ENCODE assay signal across 19 cellular contexts in genomic region chr21:40990366-40990765, GRCh38.
A peak's percentile ranks its signal among the peaks of the same experiment; 100 is the strongest.
DNase-seq lines count a peak whose midpoint lies in the region; ATAC-seq and TF ChIP-seq lines count a peak whose summit lies in the region.
"Had no signal": no experiment of that assay in that cellular context is flagged by ENCODE, and none has a peak within 500 bp of the region (broad histone marks: within the 10 kb centered on the region; RNA-seq: fewer than 3 reads in every experiment).

No MANE protein-coding gene starts in this region.

- H3K27me3 Mint-ChIP-seq in naive thymus-derived CD4-positive, alpha-beta T cell, result peaks cover 0 to 10% (median 2%) of the 10 kb centered on the region in 5 donors

- no peak for DNase-seq in RWPE2 (ENCODE audit: low spot score)
- no peak for DNase-seq in naive thymus-derived CD4-positive, alpha-beta T cell
- no peak for DNase-seq in stimulated activated effector memory CD8-positive, alpha-beta T cell treated with anti-CD3 and anti-CD28 coated beads, Interleukin-12 subunit alpha, Interleukin-12 subunit beta, amount 100 ng/mL, for 72 hours (ENCODE audit: low spot score in 2 of 2)
- no peak for DNase-seq in aorta
- DNase-seq in stimulated activated naive CD4-positive, alpha-beta T cell (lab: John Stamatoyannopoulos, UW), result no peak
- no peak for DNase-seq in NCI-H2107 treated with DMSO at 0.1 percent for 48 hours (lab: John Stamatoyannopoulos, UW; ENCODE audit: unreplicated experiment)
- no peak for DNase-seq in LoVo (ENCODE audit: low spot score)
- DNase-seq: 8988T; Calu3; CD8-positive, alpha-beta T cell; DMS 273 treated with DMSO at 0.1 percent for 48 hours; DMS53; DND-41; EL; GOT3; H9 had no signal

- H3K27ac ChIP-seq in RWPE2 (ENCODE audit: poor library complexity, severe bottlenecking) (no peak overlapping the region), aorta (ENCODE audit: low read depth in 1 of 2, low read length in 2 of 2) (no peak overlapping the region)
- H3K27ac ChIP-seq in naive thymus-derived CD4-positive, alpha-beta T cell (ENCODE audit: low read depth, low read length), result no peak overlapping the region
- H3K27ac ChIP-seq: BLaER1 treated with 17β-estradiol and CSF1 and Interleukin-3, amounts not matched to agents 10 nM and 100 nM had no signal

- no peak for TF ChIP-seq CTCF in RWPE2 (IDR thresholded peaks at IDR 0.05; ENCODE audit: poor library complexity, severe bottlenecking)

- intact Hi-C loops in naive thymus-derived CD4-positive, alpha-beta T cell (cut with micrococcal nuclease), result no loop called here
- intact Hi-C loops in aorta (cut with DNase I), result no loop called here

- H3K4me1 ChIP-seq in RWPE2 (ENCODE audit: insufficient read depth, poor library complexity, severe bottlenecking) (no peaks in the 10 kb centered on the region), aorta (ENCODE audit: control insufficient read depth in 1 of 2, insufficient read depth in 2 of 2, low read length in 2 of 2) (no peaks in the 10 kb centered on the region)
- no peaks in the 10 kb centered on the region for H3K4me1 ChIP-seq in naive thymus-derived CD4-positive, alpha-beta T cell (ENCODE audit: control insufficient read depth in 2 of 2, insufficient read depth in 2 of 2, low read length in 2 of 2)
- H3K4me1 ChIP-seq: BLaER1 treated with 17β-estradiol and CSF1 and Interleukin-3, amounts not matched to agents 10 nM and 100 nM had no signal

- CTCF ChIA-PET in naive thymus-derived CD4-positive, alpha-beta T cell (lab: Charles Lee), result no interaction called here

- POLR2A ChIA-PET in naive thymus-derived CD4-positive, alpha-beta T cell (lab: Charles Lee), result no interaction called here

- WGBS in aorta, 2 donors, result 92 to 96% methylated on average over 2 of the region's 2 CpGs

- ATAC-seq in RWPE2 (ENCODE audit: low read depth) (peak; percentile 17; the same call in 1 of the 3 replicates), aorta (ENCODE audit: low FRiP score) (peak; percentile 19)
- ATAC-seq in naive thymus-derived CD4-positive, alpha-beta T cell, result peak; percentile 12
- ATAC-seq in stimulated activated effector memory CD8-positive, alpha-beta T cell treated with anti-CD3 and anti-CD28 coated beads, Interleukin-12 subunit alpha, Interleukin-12 subunit beta, amount 100 ng/mL, for 72 hours, result peak; percentile 34
- ATAC-seq: CD8-positive, alpha-beta T cell; GM12878; HepG2 had no signal

- no peak overlapping the region for H3K4me3 Mint-ChIP-seq in naive thymus-derived CD4-positive, alpha-beta T cell
- no peak overlapping the region for H3K4me3 Mint-ChIP-seq in stimulated activated effector memory CD8-positive, alpha-beta T cell treated with anti-CD3 and anti-CD28 coated beads, Interleukin-12 subunit alpha, Interleukin-12 subunit beta, amount 100 ng/mL, for 72 hours
- H3K4me3 Mint-ChIP-seq: CD8-positive, alpha-beta T cell; H9 had no signal

- H3K4me3 ChIP-seq in RWPE2 (ENCODE audit: severe bottlenecking) (no peak overlapping the region), aorta (ENCODE audit: low read length in 2 of 2) (no peak overlapping the region)
- H3K4me3 ChIP-seq in naive thymus-derived CD4-positive, alpha-beta T cell (ENCODE audit: low read length), result no peak overlapping the region
- H3K4me3 ChIP-seq: BLaER1 treated with 17β-estradiol and CSF1 and Interleukin-3, amounts not matched to agents 10 nM and 100 nM; GM12878 had no signal

- no peaks in the 10 kb centered on the region for H3K27me3 ChIP-seq in RWPE2 (ENCODE audit: insufficient read depth, poor library complexity, severe bottlenecking)
- H3K27me3 ChIP-seq in naive thymus-derived CD4-positive, alpha-beta T cell (ENCODE audit: control insufficient read depth in 2 of 2, insufficient read depth in 2 of 2, low read length in 2 of 2), result no peaks in the 10 kb centered on the region
- H3K27me3 ChIP-seq in aorta (ENCODE audit: control insufficient read depth in 1 of 2, insufficient read depth in 2 of 2, low read length in 1 of 2), result no peaks in the 10 kb centered on the region
- H3K27me3 ChIP-seq: BLaER1 treated with 17β-estradiol and CSF1 and Interleukin-3, amounts not matched to agents 10 nM and 100 nM had no signal

- H3K4me1 Mint-ChIP-seq in naive thymus-derived CD4-positive, alpha-beta T cell, result no peaks in the 10 kb centered on the region
- H3K4me1 Mint-ChIP-seq in stimulated activated effector memory CD8-positive, alpha-beta T cell treated with anti-CD3 and anti-CD28 coated beads, Interleukin-12 subunit alpha, Interleukin-12 subunit beta, amount 100 ng/mL, for 72 hours, result no peaks in the 10 kb centered on the region
- H3K4me1 Mint-ChIP-seq: H9 had no signal

- H3K9me3 ChIP-seq in RWPE2 (ENCODE audit: severe bottlenecking), result no peaks in the 10 kb centered on the region
- no peaks in the 10 kb centered on the region for H3K9me3 ChIP-seq in naive thymus-derived CD4-positive, alpha-beta T cell (ENCODE audit: control insufficient read depth in 2 of 3, low read length in 3 of 3)
- no peaks in the 10 kb centered on the region for H3K9me3 ChIP-seq in aorta (ENCODE audit: control insufficient read depth, low read length)
- H3K9me3 ChIP-seq: BLaER1 treated with 17β-estradiol and CSF1 and Interleukin-3, amounts not matched to agents 10 nM and 100 nM had no signal

- no peak overlapping the region for H3K27ac Mint-ChIP-seq in naive thymus-derived CD4-positive, alpha-beta T cell
- H3K27ac Mint-ChIP-seq in stimulated activated effector memory CD8-positive, alpha-beta T cell treated with anti-CD3 and anti-CD28 coated beads, Interleukin-12 subunit alpha, Interleukin-12 subunit beta, amount 100 ng/mL, for 72 hours, result no peak overlapping the region
- H3K27ac Mint-ChIP-seq: CD8-positive, alpha-beta T cell had no signal

- peaks cover 0 to 7% (median 0%) of the 10 kb centered on the region in 11 donors for H3K9me3 Mint-ChIP-seq in naive thymus-derived CD4-positive, alpha-beta T cell
- H3K9me3 Mint-ChIP-seq in stimulated activated effector memory CD8-positive, alpha-beta T cell treated with anti-CD3 and anti-CD28 coated beads, Interleukin-12 subunit alpha, Interleukin-12 subunit beta, amount 100 ng/mL, for 72 hours, result no peaks in the 10 kb centered on the region
- H3K9me3 Mint-ChIP-seq: CD8-positive, alpha-beta T cell had no signal

- H3K36me3 ChIP-seq in RWPE2 (ENCODE audit: low read depth) (no peaks in the 10 kb centered on the region), aorta (ENCODE audit: control insufficient read depth in 1 of 2, insufficient read depth in 2 of 2, low read length in 1 of 2) (no peaks in the 10 kb centered on the region)
- no peaks in the 10 kb centered on the region for H3K36me3 ChIP-seq in naive thymus-derived CD4-positive, alpha-beta T cell (ENCODE audit: control insufficient read depth in 2 of 3, insufficient read depth in 3 of 3, low read length in 3 of 3)
- H3K36me3 ChIP-seq: BLaER1 treated with 17β-estradiol and CSF1 and Interleukin-3, amounts not matched to agents 10 nM and 100 nM had no signal

- H3K36me3 Mint-ChIP-seq in naive thymus-derived CD4-positive, alpha-beta T cell, result no peaks in the 10 kb centered on the region
- H3K36me3 Mint-ChIP-seq in stimulated activated effector memory CD8-positive, alpha-beta T cell treated with anti-CD3 and anti-CD28 coated beads, Interleukin-12 subunit alpha, Interleukin-12 subunit beta, amount 100 ng/mL, for 72 hours, result no peaks in the 10 kb centered on the region
- H3K36me3 Mint-ChIP-seq: CD8-positive, alpha-beta T cell had no signal
